In the genomic region with DNA sequence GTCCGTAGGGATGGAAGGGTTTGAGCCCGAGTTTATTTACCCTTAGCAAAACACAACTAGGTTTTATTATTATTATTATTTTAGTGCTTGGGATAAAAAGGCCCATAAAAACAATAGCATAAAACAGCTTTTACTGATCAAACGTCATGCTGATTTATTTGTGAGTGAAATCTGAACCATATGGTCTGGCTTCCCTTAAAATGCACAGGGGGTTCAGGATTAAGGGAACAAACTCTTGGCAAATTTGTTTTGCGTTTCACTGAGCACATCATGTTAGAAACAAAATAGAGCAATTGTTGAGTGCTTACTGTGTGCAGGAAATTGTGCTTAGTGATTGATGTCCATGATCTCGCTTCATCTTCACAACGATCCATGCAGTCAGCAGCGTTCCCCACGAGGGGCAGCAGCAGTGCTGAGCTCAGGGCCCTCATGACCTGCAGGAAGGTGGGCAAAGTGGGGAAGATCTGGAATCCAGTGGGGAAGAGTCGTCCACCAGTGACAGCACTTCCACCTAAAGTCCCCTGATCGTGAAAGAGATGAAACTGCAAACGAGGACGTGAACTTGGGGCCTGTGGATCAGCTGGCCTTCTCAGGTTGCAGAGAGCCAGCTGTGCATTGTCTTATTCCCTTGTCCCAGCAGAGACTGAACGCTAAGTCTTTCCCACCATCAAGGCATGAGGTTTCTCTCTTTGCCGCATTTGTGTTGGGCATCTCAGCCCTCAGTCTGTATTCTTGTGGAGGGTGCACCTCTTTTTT, we compare ENCODE assay signal across 14 cellular contexts.
"Had no signal": no experiment of that assay in that cellular context is flagged by ENCODE, and none has a peak within 500 bp of the region (broad histone marks: within the 10 kb centered on the region; RNA-seq: fewer than 3 reads in every experiment).

No MANE protein-coding gene starts in this region.

- H3K4me3 ChIP-seq: adrenal gland, ovary, sigmoid colon, thoracic aorta had no signal

- ATAC-seq: activated CD4-positive, alpha-beta T cell treated with anti-CD3 and anti-CD28 coated beads for 36 hours; stimulated activated effector memory CD8-positive, alpha-beta T cell treated with anti-CD3 and anti-CD28 coated beads, Interleukin-12 subunit alpha, Interleukin-12 subunit beta, amount 100 ng/mL, for 72 hours; T-helper 17 cell had no signal

- DNase-seq: activated CD4-positive, alpha-beta memory T cell treated with anti-CD3 and anti-CD28 coated beads for 36 hours; activated CD4-positive, alpha-beta T cell treated with anti-CD3 and anti-CD28 coated beads for 36 hours; activated effector memory CD4-positive, alpha-beta T cell treated with anti-CD3 and anti-CD28 coated beads, Interleukin-2, amount 50 U/mL, for 16 hours; activated T-cell treated with anti-CD3 and anti-CD28 coated beads, Interleukin-2, amount 50 U/mL, for 48 hours; adrenal gland; effector CD8-positive, alpha-beta T cell; glutamatergic neuron; ovary; sigmoid colon; stimulated activated CD4-positive, alpha-beta T cell treated with anti-CD3 and anti-CD28 coated beads, Interleukin-1b, Interleukin-23, amount 100 ng/mL, for 48 hours; T-helper 17 cell had no signal

- FAIRE-seq: urothelium cell line had no signal

- H3K36me3 ChIP-seq: adrenal gland, ovary, sigmoid colon, thoracic aorta had no signal

- H3K4me1 ChIP-seq: adrenal gland, sigmoid colon had no signal

- H3K9me3 ChIP-seq: adrenal gland, ovary, sigmoid colon, thoracic aorta had no signal

- H3K27ac ChIP-seq: adrenal gland, ovary, sigmoid colon, thoracic aorta had no signal

- H3K27me3 ChIP-seq: adrenal gland, ovary, sigmoid colon had no signal
